18 cellular contexts compared by ENCODE assay signal in genomic region chr17:18163528-18163927, GRCh38.
"Had no signal": no experiment of that assay in that cellular context is flagged by ENCODE, and none has a peak within 500 bp of the region (broad histone marks: within the 10 kb centered on the region; RNA-seq: fewer than 3 reads in every experiment).

No MANE protein-coding gene starts in this region.

- H3K27me3 Mint-ChIP-seq: memory B cell; natural killer cell treated with Interleukin-12 subunit alpha and Interleukin-12 subunit beta and Interleukin-15 and Interleukin-18, amount 100 ng/mL, for 72 hours had no signal

- ATAC-seq: gastroesophageal sphincter; left lung; lower lobe of right lung; natural killer cell treated with Interleukin-12 subunit alpha and Interleukin-12 subunit beta and Interleukin-15 and Interleukin-18, amount 100 ng/mL, for 72 hours; sciatic nerve had no signal

- H3K9me3 Mint-ChIP-seq: memory B cell; natural killer cell treated with Interleukin-12 subunit alpha and Interleukin-12 subunit beta and Interleukin-15 and Interleukin-18, amount 100 ng/mL, for 72 hours had no signal

- DNase-seq: effector memory CD4-positive, alpha-beta T cell; glutamatergic neuron; islet precursor cell; left lung; lower lobe of right lung; midbrain; psoas muscle; retina; spleen; stimulated activated CD4-positive, alpha-beta T cell treated with anti-CD3 and anti-CD28 coated beads, Interleukin-2, amount 100 ng/mL, for 24 hours; stimulated activated CD4-positive, alpha-beta T cell treated with anti-CD3 and anti-CD28 coated beads, Interleukin-4, amount 100 ng/mL, for 4 hours; stimulated activated naive CD4-positive, alpha-beta T cell; stomach; substantia nigra had no signal

- H3K4me3 Mint-ChIP-seq: memory B cell; natural killer cell treated with Interleukin-12 subunit alpha and Interleukin-12 subunit beta and Interleukin-15 and Interleukin-18, amount 100 ng/mL, for 72 hours had no signal

- H3K36me3 Mint-ChIP-seq: memory B cell; natural killer cell treated with Interleukin-12 subunit alpha and Interleukin-12 subunit beta and Interleukin-15 and Interleukin-18, amount 100 ng/mL, for 72 hours had no signal

- H3K27ac Mint-ChIP-seq: memory B cell; natural killer cell treated with Interleukin-12 subunit alpha and Interleukin-12 subunit beta and Interleukin-15 and Interleukin-18, amount 100 ng/mL, for 72 hours had no signal
